In the genomic region with DNA sequence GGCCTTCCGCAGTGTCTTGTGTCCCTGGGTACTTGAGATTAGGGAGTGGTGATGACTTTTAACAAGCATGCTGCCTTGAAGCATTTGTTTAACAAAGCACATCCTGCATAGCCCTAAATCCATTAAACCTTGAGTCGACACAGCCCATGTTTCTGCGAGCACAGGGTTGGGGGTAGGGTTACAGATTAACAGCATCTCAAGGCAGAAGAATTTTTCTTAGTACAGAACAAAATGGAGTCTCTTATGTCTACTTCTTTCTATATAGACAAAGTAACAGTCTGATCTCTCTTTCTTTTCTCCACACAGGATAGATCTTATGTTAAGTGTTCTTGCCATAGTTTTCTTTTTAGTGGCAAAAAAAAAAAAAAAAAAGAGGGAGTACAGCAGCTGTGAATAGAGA, we compare ENCODE assay signal across 2 cellular contexts.
TF ChIP-seq lines count a peak whose summit lies in the region.
"Not testable (repeated sequence)": the region's sequence is repeated elsewhere in the genome, so short reads cannot be mapped to it uniquely, and the experiment has no call there.

No MANE protein-coding gene starts in this region.

TF ChIP-seq in GM23338, 12 proteins besides CTCF, POLR2A, EP300 and RAD21:
- TF ChIP-seq, protein P1, sequence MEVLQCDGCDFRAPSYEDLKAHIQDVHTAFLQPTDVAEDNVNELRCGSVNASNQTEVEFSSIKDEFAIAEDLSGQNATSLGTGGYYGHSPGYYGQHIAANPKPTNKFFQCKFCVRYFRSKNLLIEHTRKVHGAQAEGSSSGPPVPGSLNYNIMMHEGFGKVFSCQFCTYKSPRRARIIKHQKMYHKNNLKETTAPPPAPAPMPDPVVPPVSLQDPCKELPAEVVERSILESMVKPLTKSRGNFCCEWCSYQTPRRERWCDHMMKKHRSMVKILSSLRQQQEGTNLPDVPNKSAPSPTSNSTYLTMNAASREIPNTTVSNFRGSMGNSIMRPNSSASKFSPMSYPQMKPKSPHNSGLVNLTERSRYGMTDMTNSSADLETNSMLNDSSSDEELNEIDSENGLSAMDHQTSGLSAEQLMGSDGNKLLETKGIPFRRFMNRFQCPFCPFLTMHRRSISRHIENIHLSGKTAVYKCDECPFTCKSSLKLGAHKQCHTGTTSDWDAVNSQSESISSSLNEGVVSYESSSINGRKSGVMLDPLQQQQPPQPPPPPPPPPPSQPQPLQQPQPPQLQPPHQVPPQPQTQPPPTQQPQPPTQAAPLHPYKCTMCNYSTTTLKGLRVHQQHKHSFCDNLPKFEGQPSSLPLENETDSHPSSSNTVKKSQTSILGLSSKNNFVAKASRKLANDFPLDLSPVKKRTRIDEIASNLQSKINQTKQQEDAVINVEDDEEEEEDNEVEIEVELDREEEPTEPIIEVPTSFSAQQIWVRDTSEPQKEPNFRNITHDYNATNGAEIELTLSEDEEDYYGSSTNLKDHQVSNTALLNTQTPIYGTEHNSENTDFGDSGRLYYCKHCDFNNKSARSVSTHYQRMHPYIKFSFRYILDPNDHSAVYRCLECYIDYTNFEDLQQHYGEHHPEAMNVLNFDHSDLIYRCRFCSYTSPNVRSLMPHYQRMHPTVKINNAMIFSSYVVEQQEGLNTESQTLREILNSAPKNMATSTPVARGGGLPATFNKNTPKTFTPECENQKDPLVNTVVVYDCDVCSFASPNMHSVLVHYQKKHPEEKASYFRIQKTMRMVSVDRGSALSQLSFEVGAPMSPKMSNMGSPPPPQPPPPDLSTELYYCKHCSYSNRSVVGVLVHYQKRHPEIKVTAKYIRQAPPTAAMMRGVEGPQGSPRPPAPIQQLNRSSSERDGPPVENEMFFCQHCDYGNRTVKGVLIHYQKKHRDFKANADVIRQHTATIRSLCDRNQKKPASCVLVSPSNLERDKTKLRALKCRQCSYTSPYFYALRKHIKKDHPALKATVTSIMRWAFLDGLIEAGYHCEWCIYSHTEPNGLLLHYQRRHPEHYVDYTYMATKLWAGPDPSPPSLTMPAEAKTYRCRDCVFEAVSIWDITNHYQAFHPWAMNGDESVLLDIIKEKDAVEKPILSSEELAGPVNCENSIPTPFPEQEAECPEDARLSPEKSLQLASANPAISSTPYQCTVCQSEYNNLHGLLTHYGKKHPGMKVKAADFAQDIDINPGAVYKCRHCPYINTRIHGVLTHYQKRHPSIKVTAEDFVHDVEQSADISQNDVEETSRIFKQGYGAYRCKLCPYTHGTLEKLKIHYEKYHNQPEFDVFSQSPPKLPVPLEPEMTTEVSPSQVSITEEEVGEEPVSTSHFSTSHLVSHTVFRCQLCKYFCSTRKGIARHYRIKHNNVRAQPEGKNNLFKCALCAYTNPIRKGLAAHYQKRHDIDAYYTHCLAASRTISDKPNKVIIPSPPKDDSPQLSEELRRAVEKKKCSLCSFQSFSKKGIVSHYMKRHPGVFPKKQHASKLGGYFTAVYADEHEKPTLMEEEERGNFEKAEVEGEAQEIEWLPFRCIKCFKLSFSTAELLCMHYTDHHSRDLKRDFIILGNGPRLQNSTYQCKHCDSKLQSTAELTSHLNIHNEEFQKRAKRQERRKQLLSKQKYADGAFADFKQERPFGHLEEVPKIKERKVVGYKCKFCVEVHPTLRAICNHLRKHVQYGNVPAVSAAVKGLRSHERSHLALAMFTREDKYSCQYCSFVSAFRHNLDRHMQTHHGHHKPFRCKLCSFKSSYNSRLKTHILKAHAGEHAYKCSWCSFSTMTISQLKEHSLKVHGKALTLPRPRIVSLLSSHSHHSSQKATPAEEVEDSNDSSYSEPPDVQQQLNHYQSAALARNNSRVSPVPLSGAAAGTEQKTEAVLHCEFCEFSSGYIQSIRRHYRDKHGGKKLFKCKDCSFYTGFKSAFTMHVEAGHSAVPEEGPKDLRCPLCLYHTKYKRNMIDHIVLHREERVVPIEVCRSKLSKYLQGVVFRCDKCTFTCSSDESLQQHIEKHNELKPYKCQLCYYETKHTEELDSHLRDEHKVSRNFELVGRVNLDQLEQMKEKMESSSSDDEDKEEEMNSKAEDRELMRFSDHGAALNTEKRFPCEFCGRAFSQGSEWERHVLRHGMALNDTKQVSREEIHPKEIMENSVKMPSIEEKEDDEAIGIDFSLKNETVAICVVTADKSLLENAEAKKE (CRISPR knock-in tag; IDR thresholded peaks at IDR 0.05): peak; percentile 56; the same call in 1 of the 2 replicates
- TF ChIP-seq NANOG (IDR thresholded peaks at IDR 0.05; ENCODE audit: borderline replicate concordance): peak; percentile 32; the same call in 1 of the 2 replicates
TF ChIP-seq in GM23338: peak in this region for 2; not testable (repeated sequence) for 10.

TF ChIP-seq in K562, 482 proteins besides CTCF, POLR2A, EP300 and RAD21 (continues in another document):
- TF ChIP-seq, protein P2, sequence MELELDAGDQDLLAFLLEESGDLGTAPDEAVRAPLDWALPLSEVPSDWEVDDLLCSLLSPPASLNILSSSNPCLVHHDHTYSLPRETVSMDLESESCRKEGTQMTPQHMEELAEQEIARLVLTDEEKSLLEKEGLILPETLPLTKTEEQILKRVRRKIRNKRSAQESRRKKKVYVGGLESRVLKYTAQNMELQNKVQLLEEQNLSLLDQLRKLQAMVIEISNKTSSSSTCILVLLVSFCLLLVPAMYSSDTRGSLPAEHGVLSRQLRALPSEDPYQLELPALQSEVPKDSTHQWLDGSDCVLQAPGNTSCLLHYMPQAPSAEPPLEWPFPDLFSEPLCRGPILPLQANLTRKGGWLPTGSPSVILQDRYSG (tag; conservative IDR thresholded peaks at IDR 0.05; ENCODE audit: low read depth): peak; percentile 86
- TF ChIP-seq, protein P3, sequence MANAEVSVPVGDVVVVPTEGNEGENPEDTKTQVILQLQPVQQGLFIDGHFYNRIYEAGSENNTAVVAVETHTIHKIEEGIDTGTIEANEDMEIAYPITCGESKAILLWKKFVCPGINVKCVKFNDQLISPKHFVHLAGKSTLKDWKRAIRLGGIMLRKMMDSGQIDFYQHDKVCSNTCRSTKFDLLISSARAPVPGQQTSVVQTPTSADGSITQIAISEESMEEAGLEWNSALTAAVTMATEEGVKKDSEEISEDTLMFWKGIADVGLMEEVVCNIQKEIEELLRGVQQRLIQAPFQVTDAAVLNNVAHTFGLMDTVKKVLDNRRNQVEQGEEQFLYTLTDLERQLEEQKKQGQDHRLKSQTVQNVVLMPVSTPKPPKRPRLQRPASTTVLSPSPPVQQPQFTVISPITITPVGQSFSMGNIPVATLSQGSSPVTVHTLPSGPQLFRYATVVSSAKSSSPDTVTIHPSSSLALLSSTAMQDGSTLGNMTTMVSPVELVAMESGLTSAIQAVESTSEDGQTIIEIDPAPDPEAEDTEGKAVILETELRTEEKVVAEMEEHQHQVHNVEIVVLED (CRISPR knock-in tag; IDR thresholded peaks at IDR 0.05): 0 out of 2 replicates have a peak, but pooled peaks have one; percentile 6
- TF ChIP-seq, protein P4, sequence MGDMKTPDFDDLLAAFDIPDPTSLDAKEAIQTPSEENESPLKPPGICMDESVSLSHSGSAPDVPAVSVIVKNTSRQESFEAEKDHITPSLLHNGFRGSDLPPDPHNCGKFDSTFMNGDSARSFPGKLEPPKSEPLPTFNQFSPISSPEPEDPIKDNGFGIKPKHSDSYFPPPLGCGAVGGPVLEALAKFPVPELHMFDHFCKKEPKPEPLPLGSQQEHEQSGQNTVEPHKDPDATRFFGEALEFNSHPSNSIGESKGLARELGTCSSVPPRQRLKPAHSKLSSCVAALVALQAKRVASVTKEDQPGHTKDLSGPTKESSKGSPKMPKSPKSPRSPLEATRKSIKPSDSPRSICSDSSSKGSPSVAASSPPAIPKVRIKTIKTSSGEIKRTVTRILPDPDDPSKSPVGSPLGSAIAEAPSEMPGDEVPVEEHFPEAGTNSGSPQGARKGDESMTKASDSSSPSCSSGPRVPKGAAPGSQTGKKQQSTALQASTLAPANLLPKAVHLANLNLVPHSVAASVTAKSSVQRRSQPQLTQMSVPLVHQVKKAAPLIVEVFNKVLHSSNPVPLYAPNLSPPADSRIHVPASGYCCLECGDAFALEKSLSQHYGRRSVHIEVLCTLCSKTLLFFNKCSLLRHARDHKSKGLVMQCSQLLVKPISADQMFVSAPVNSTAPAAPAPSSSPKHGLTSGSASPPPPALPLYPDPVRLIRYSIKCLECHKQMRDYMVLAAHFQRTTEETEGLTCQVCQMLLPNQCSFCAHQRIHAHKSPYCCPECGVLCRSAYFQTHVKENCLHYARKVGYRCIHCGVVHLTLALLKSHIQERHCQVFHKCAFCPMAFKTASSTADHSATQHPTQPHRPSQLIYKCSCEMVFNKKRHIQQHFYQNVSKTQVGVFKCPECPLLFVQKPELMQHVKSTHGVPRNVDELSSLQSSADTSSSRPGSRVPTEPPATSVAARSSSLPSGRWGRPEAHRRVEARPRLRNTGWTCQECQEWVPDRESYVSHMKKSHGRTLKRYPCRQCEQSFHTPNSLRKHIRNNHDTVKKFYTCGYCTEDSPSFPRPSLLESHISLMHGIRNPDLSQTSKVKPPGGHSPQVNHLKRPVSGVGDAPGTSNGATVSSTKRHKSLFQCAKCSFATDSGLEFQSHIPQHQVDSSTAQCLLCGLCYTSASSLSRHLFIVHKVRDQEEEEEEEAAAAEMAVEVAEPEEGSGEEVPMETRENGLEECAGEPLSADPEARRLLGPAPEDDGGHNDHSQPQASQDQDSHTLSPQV (IDR thresholded peaks at IDR 0.05): peak; percentile 95
- TF ChIP-seq, protein P5, sequence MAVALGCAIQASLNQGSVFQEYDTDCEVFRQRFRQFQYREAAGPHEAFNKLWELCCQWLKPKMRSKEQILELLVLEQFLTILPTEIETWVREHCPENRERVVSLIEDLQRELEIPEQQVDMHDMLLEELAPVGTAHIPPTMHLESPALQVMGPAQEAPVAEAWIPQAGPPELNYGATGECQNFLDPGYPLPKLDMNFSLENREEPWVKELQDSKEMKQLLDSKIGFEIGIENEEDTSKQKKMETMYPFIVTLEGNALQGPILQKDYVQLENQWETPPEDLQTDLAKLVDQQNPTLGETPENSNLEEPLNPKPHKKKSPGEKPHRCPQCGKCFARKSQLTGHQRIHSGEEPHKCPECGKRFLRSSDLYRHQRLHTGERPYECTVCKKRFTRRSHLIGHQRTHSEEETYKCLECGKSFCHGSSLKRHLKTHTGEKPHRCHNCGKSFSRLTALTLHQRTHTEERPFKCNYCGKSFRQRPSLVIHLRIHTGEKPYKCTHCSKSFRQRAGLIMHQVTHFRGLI (CRISPR knock-in tag; IDR thresholded peaks at IDR 0.05): peak; percentile 47; the same call in 1 of the 2 replicates
- TF ChIP-seq, protein P6, sequence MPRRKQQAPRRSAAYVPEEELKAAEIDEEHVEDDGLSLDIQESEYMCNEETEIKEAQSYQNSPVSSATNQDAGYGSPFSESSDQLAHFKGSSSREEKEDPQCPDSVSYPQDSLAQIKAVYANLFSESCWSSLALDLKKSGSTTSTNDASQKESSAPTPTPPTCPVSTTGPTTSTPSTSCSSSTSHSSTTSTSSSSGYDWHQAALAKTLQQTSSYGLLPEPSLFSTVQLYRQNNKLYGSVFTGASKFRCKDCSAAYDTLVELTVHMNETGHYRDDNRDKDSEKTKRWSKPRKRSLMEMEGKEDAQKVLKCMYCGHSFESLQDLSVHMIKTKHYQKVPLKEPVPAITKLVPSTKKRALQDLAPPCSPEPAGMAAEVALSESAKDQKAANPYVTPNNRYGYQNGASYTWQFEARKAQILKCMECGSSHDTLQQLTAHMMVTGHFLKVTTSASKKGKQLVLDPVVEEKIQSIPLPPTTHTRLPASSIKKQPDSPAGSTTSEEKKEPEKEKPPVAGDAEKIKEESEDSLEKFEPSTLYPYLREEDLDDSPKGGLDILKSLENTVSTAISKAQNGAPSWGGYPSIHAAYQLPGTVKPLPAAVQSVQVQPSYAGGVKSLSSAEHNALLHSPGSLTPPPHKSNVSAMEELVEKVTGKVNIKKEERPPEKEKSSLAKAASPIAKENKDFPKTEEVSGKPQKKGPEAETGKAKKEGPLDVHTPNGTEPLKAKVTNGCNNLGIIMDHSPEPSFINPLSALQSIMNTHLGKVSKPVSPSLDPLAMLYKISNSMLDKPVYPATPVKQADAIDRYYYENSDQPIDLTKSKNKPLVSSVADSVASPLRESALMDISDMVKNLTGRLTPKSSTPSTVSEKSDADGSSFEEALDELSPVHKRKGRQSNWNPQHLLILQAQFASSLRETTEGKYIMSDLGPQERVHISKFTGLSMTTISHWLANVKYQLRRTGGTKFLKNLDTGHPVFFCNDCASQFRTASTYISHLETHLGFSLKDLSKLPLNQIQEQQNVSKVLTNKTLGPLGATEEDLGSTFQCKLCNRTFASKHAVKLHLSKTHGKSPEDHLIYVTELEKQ (CRISPR knock-in tag; IDR thresholded peaks at IDR 0.05): peak; percentile 34; the same call in 1 of the 2 replicates
- not testable (repeated sequence) for TF ChIP-seq NR4A1 (CRISPR knock-in tag; IDR thresholded peaks at IDR 0.05)
- peak; percentile 94 for TF ChIP-seq NR4A1 (tag; IDR thresholded peaks at IDR 0.05)
- peak; percentile 87; the same call in 1 of the 2 replicates for TF ChIP-seq ZNF668 (CRISPR knock-in tag; IDR thresholded peaks at IDR 0.05)
- peak; percentile 74; the same call in 1 of the 2 replicates for TF ChIP-seq DDX20 (tag; IDR thresholded peaks at IDR 0.05; ENCODE audit: low read depth)
- TF ChIP-seq, protein P7, sequence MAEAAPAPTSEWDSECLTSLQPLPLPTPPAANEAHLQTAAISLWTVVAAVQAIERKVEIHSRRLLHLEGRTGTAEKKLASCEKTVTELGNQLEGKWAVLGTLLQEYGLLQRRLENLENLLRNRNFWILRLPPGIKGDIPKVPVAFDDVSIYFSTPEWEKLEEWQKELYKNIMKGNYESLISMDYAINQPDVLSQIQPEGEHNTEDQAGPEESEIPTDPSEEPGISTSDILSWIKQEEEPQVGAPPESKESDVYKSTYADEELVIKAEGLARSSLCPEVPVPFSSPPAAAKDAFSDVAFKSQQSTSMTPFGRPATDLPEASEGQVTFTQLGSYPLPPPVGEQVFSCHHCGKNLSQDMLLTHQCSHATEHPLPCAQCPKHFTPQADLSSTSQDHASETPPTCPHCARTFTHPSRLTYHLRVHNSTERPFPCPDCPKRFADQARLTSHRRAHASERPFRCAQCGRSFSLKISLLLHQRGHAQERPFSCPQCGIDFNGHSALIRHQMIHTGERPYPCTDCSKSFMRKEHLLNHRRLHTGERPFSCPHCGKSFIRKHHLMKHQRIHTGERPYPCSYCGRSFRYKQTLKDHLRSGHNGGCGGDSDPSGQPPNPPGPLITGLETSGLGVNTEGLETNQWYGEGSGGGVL (CRISPR knock-in tag; IDR thresholded peaks at IDR 0.05): peak; percentile 73
- TF ChIP-seq, protein P8, sequence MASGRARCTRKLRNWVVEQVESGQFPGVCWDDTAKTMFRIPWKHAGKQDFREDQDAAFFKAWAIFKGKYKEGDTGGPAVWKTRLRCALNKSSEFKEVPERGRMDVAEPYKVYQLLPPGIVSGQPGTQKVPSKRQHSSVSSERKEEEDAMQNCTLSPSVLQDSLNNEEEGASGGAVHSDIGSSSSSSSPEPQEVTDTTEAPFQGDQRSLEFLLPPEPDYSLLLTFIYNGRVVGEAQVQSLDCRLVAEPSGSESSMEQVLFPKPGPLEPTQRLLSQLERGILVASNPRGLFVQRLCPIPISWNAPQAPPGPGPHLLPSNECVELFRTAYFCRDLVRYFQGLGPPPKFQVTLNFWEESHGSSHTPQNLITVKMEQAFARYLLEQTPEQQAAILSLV (tag; IDR thresholded peaks at IDR 0.05): peak; percentile 69; the same call in 1 of the 2 replicates
- TF ChIP-seq KLF6 (CRISPR knock-in tag; IDR thresholded peaks at IDR 0.05; ENCODE audit: borderline replicate concordance): peak; percentile 65; the same call in 1 of the 2 replicates
- TF ChIP-seq DMBX1 (CRISPR knock-in tag; IDR thresholded peaks at IDR 0.05; ENCODE audit: borderline replicate concordance): peak; percentile 93
- 0 out of 2 replicates have a peak, but pooled peaks have one; percentile 57 for TF ChIP-seq HDAC8 (tag; IDR thresholded peaks at IDR 0.05)
- TF ChIP-seq HSF4 (CRISPR knock-in tag; IDR thresholded peaks at IDR 0.05; ENCODE audit: borderline replicate concordance): peak; percentile 50; the same call in 1 of the 2 replicates
- 0 out of 2 replicates have a peak, but pooled peaks have one; percentile 24 for TF ChIP-seq HIVEP1 (CRISPR knock-in tag; IDR thresholded peaks at IDR 0.05)
- peak; percentile 62 for TF ChIP-seq CXXC5 (CRISPR knock-in tag; IDR thresholded peaks at IDR 0.05)
